Comparison of ENCODE assay signal across 9 cellular contexts in genomic region chr9:100474082-100474949, GRCh38. TPM values are rescaled to one million over a fixed set of nuclear protein-coding genes. Genes with fewer than 3 reads are reported as not detected.
DNase-seq lines count a peak whose midpoint lies in the region; ATAC-seq, FAIRE-seq and TF ChIP-seq lines count a peak whose summit lies in the region.
"Had no signal": no experiment of that assay in that cellular context is flagged by ENCODE, and none has a peak within 500 bp of the region (broad histone marks: within the 10 kb centered on the region; RNA-seq: fewer than 3 reads in every experiment).

No MANE protein-coding gene starts in this region.

- no peak for FAIRE-seq in D721Med (lab: Jason Lieb, UNC)
- FAIRE-seq: endometrium had no signal

- H3K9ac ChIP-seq in BLaER1 = peak overlapping the region; percentile 87
- H3K9ac ChIP-seq in MM.1S (ENCODE audit: low read length) = peak overlapping the region; percentile 60; the same call in 1 of the 2 replicates
- no peak overlapping the region for H3K9ac ChIP-seq in duodenal mucosa (ENCODE audit: low read depth in 1 of 2, low read length in 2 of 2)
- peak overlapping the region; percentile 97 for H3K9ac ChIP-seq in neural cell (ENCODE audit: low read length)

- H2AFZ ChIP-seq in MM.1S (ENCODE audit: low read length) (peak overlapping the region; percentile 96), neural cell (ENCODE audit: low read depth, low read length) (peak overlapping the region; percentile 56)

- H3K4me1 ChIP-seq in BLaER1 (peaks cover 23% of the 10 kb centered on the region), MM.1S (ENCODE audit: low read length) (peaks cover 6% of the 10 kb centered on the region; the same call in 1 of the 2 replicates), duodenal mucosa (ENCODE audit: control insufficient read depth in 1 of 2, insufficient read depth in 2 of 2, low read length in 2 of 2) (no peaks in the 10 kb centered on the region)

- H3K27ac ChIP-seq in BLaER1 (peak overlapping the region; percentile 83), MM.1S (ENCODE audit: low read length) (no peak overlapping the region), duodenal mucosa (ENCODE audit: low read depth, low read length) (no peak overlapping the region), neural cell (ENCODE audit: low read length) (peak overlapping the region; percentile 82)

- TF ChIP-seq EP300 in neural cell (conservative IDR thresholded peaks at IDR 0.05; ENCODE audit: poor library complexity, severe bottlenecking) = no peak

- H3K27me3 ChIP-seq in BLaER1 (no peaks in the 10 kb centered on the region), MM.1S (replicated peaks; ENCODE audit: insufficient read depth, low read length) (no peaks in the 10 kb centered on the region), duodenal mucosa (ENCODE audit: control insufficient read depth in 1 of 2, insufficient read depth in 2 of 2, low read length in 2 of 2) (peaks cover 10 to 19% of the 10 kb centered on the region in 2 donors), neural cell (ENCODE audit: insufficient read depth, low read depth, low read length) (no peaks in the 10 kb centered on the region)

- no peak for ATAC-seq in GM18868 (IDR thresholded peaks at IDR 0.05; ENCODE audit: unreplicated experiment)
- no peak for ATAC-seq in HG02642 (IDR thresholded peaks at IDR 0.05; ENCODE audit: poor library complexity, unreplicated experiment)

- H3K9me2 ChIP-seq in MM.1S (replicated peaks; ENCODE audit: insufficient read depth, low read length) (no peaks in the 10 kb centered on the region), neural cell (ENCODE audit: insufficient read depth, low read length) (no peaks in the 10 kb centered on the region)

- H3F3A ChIP-seq in MM.1S (ENCODE audit: insufficient read depth, low read length) = no peaks in the 10 kb centered on the region
- no peaks in the 10 kb centered on the region for H3F3A ChIP-seq in neural cell (ENCODE audit: insufficient read depth, low read length, poor library complexity, severe bottlenecking)

- no peak for TF ChIP-seq RAD21 in neural cell (conservative IDR thresholded peaks at IDR 0.05)

- H4K20me1 ChIP-seq in BLaER1 = peaks cover 8% of the 10 kb centered on the region; the same call in 1 of the 2 replicates
- H4K20me1 ChIP-seq in MM.1S (ENCODE audit: insufficient read depth, low read length) = no peaks in the 10 kb centered on the region
- H4K20me1 ChIP-seq in neural cell (ENCODE audit: insufficient read depth) = no peaks in the 10 kb centered on the region

- H3K79me2 ChIP-seq in MM.1S (ENCODE audit: low read length) (peaks cover 17% of the 10 kb centered on the region; the same call in 1 of the 2 replicates), neural cell (replicated peaks; ENCODE audit: insufficient read depth, low read length) (peaks cover 51% of the 10 kb centered on the region)

- H3K36me3 ChIP-seq in BLaER1 (peaks cover 7% of the 10 kb centered on the region; the same call in 1 of the 2 replicates), MM.1S (replicated peaks; ENCODE audit: insufficient read depth, low read length) (no peaks in the 10 kb centered on the region), duodenal mucosa (ENCODE audit: control insufficient read depth in 1 of 2, insufficient read depth in 2 of 2, low read length in 2 of 2) (no peaks in the 10 kb centered on the region), neural cell (ENCODE audit: insufficient read depth, low read length) (no peaks in the 10 kb centered on the region)

- H3K9me3 ChIP-seq in BLaER1 (peaks cover 3% of the 10 kb centered on the region), MM.1S (replicated peaks; ENCODE audit: insufficient read depth, low read length) (no peaks in the 10 kb centered on the region), duodenal mucosa (ENCODE audit: control insufficient read depth in 1 of 2, low read length in 2 of 2) (no peaks in the 10 kb centered on the region), neural cell (ENCODE audit: low read length) (no peaks in the 10 kb centered on the region)

- H3K4me3 ChIP-seq in BLaER1 (peak overlapping the region; percentile 95), MM.1S (ENCODE audit: low read length) (peak overlapping the region; percentile 99), duodenal mucosa (ENCODE audit: low read depth in 1 of 2, low read length in 2 of 2) (peak overlapping the region; percentile 47 to 61), neural cell (ENCODE audit: low read length) (peak overlapping the region; percentile 100)

- TF ChIP-seq CTCF in MM.1S (IDR thresholded peaks at IDR 0.05; ENCODE audit: low read length) (no peak), neural cell (IDR thresholded peaks at IDR 0.05; ENCODE audit: poor library complexity, severe bottlenecking) (no peak), D721Med (IDR thresholded peaks at IDR 0.05; ENCODE audit: insufficient read depth, missing control alignments) (no peak)

- no peak for DNase-seq in MM.1S
- DNase-seq in 8988T = no peak
- DNase-seq in D721Med (ENCODE audit: insufficient read length, low spot score) = no peak

- H3K4me2 ChIP-seq in BLaER1 (peak overlapping the region; percentile 89), MM.1S (ENCODE audit: low read depth, low read length) (peak overlapping the region; percentile 82), neural cell (ENCODE audit: low read length) (peak overlapping the region; percentile 100)

TF ChIP-seq in neural cell, 6 proteins besides CTCF, POLR2A, EP300 and RAD21:
- TF ChIP-seq TAF1 (IDR thresholded peaks at IDR 0.05; ENCODE audit: low read depth) (no peak), SMC3 (conservative IDR thresholded peaks at IDR 0.05; ENCODE audit: poor library complexity) (no peak), MXI1 (conservative IDR thresholded peaks at IDR 0.05; ENCODE audit: poor library complexity, severe bottlenecking) (peak; percentile 6), REST (IDR thresholded peaks at IDR 0.05; ENCODE audit: borderline replicate concordance) (no peak), EZH2 (IDR thresholded peaks at IDR 0.05; ENCODE audit: borderline replicate concordance, insufficient read depth, low read length, poor library complexity, severe bottlenecking) (no peak), POLR2AphosphoS5 (IDR thresholded peaks at IDR 0.05) (peak; percentile 34)
TF ChIP-seq in neural cell: peak in this region for 2.

RNA-seq across cellular contexts. Expression of gene TMEFF1, which starts 1.4 kb away (rescaled TPM):
- 273 and 295 TPM in 2 replicates for polyA plus RNA-seq in neural cell
- polyA minus RNA-seq in neural cell = 193 and 231 TPM in 2 replicates

RNA-seq across cellular contexts. Expression of gene MSANTD3, which starts 47.4 kb away (rescaled TPM):
- 82.6 and 88.8 TPM in 2 replicates for polyA plus RNA-seq in neural cell
- 99.1 and 115 TPM in 2 replicates for polyA minus RNA-seq in neural cell

Comparison
In these comparisons a context has a peak if more than half of its experiments do, and no peak if none do; other contexts are left out.
1. H3K27ac ChIP-seq: peak in BLaER1 (single experiment) and neural cell (single experiment); none in MM.1S (single experiment) and duodenal mucosa (single experiment).
2. H3K9ac ChIP-seq: peak in BLaER1 (single experiment), MM.1S (single experiment) and neural cell (single experiment); none in duodenal mucosa (0 of 2).
3. Peak in every context shown above with its lines, with median percentiles within 50 percentile points of each other: H3K4me2 ChIP-seq and H3K4me3 ChIP-seq.